8 cellular contexts compared by ENCODE assay signal in the genomic region with DNA sequence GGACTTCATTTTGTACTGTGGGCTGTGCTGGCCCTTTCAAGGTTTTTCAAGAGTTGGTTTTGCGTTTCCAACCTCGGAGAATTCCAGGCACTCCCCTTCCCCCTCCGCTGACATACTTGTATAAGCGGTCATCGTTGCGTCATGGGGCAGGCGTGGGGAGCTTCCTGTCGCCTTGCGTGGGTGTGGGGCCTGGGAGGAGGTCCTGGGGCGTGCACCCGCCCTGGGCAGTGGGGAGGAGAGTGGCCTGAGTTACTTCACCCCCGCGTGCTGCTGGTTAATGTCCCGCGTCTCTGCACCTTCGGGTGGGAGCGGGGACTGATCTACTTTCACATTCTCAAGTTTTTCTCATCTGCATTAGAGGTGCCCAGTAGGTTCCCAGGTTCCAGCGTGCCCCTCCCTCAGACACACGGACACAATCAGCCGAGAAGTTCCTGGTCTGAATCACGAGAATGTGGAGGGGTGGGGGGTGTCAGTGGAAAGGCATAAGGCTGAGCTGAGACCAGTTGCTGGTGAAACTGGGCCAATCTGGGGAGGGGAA. TPM values are rescaled to one million over a fixed set of nuclear protein-coding genes. Genes with fewer than 3 reads are reported as not detected.
DNase-seq lines count a peak whose midpoint lies in the region; TF ChIP-seq lines count a peak whose summit lies in the region.

No MANE protein-coding gene starts in this region.

- DNase-seq in NK-92 treated with Interleukin-12 subunit alpha and Interleukin-12 subunit beta, amount 100 ng/mL, for 24 hours (lab: John Stamatoyannopoulos, UW) = peak; percentile 78
- DNase-seq in NK-92 (lab: John Stamatoyannopoulos, UW; ENCODE audit: unreplicated experiment) = no peak
- DNase-seq in NCI-H82 (lab: John Stamatoyannopoulos, UW) = peak; percentile 77
- DNase-seq in activated T-cell treated with anti-CD3 and anti-CD28 coated beads for 1 hour (ENCODE audit: low read depth) = peak; percentile 47
- DNase-seq in epithelial cell of proximal tubule (ENCODE audit: low read depth) = no peak
- DNase-seq in superior temporal gyrus (ENCODE audit: extremely low spot score) = no peak

- no peaks in the 10 kb centered on the region for H3K27me3 ChIP-seq in muscle layer of colon (ENCODE audit: control insufficient read depth in 1 of 2, insufficient read depth in 2 of 2, low read length in 2 of 2)
- H3K27me3 ChIP-seq in subcutaneous abdominal adipose tissue (ENCODE audit: control insufficient read depth in 5 of 5, insufficient read depth in 4 of 5, low read length in 5 of 5) = no peaks in the 10 kb centered on the region

- H3K4me1 ChIP-seq in muscle layer of colon (ENCODE audit: insufficient read depth, low read length) (peaks cover 7% of the 10 kb centered on the region), subcutaneous abdominal adipose tissue (ENCODE audit: control insufficient read depth in 5 of 5, insufficient read depth in 5 of 5, low read length in 5 of 5) (peaks cover 8 to 52% (median 36%) of the 10 kb centered on the region in 5 donors)

- H3K9ac ChIP-seq in muscle layer of colon (ENCODE audit: low read length) = peak overlapping the region; percentile 97
- peak overlapping the region; percentile 68 to 99 (median 97) for H3K9ac ChIP-seq in subcutaneous abdominal adipose tissue (ENCODE audit: low read length in 5 of 5)

- peak overlapping the region; percentile 92 for H3K4me3 ChIP-seq in epithelial cell of proximal tubule (ENCODE audit: low read depth, low read length)
- H3K4me3 ChIP-seq in muscle layer of colon (ENCODE audit: low read depth in 1 of 2, low read length in 2 of 2) = peak overlapping the region; percentile 53 to 89
- peak overlapping the region; percentile 87 to 100 (median 97) for H3K4me3 ChIP-seq in subcutaneous abdominal adipose tissue (ENCODE audit: low read depth in 1 of 5, low read length in 5 of 5)

- H3K9me3 ChIP-seq in muscle layer of colon (ENCODE audit: low read length) = no peaks in the 10 kb centered on the region
- H3K9me3 ChIP-seq in subcutaneous abdominal adipose tissue (ENCODE audit: control insufficient read depth in 5 of 5, low read length in 5 of 5) = no peaks in the 10 kb centered on the region

- H3K27ac ChIP-seq in muscle layer of colon (ENCODE audit: low read depth, low read length) (peak overlapping the region; percentile 97), subcutaneous abdominal adipose tissue (ENCODE audit: low read depth, low read length) (peak overlapping the region; percentile 97)

- no peak for TF ChIP-seq CTCF in epithelial cell of proximal tubule (conservative IDR thresholded peaks at IDR 0.05; ENCODE audit: low read depth, low read length)

- H3K36me3 ChIP-seq in muscle layer of colon (ENCODE audit: insufficient read depth, low read length) = no peaks in the 10 kb centered on the region
- no peaks in the 10 kb centered on the region for H3K36me3 ChIP-seq in subcutaneous abdominal adipose tissue (ENCODE audit: control insufficient read depth in 5 of 5, insufficient read depth in 5 of 5, low read length in 5 of 5)

RNA-seq across cellular contexts. Expression of a gene that starts 4.1 kb away (rescaled TPM):
- 105 and 145 TPM in 2 replicates for total RNA-seq in epithelial cell of proximal tubule

RNA-seq across cellular contexts. Expression of a gene that starts 4.1 kb away (rescaled TPM):
- 89.0 and 92.7 TPM in 2 replicates for total RNA-seq in epithelial cell of proximal tubule

RNA-seq across cellular contexts. Expression of a gene that starts 36.2 kb away (rescaled TPM):
- 72.2 and 114 TPM in 2 replicates for total RNA-seq in epithelial cell of proximal tubule

RNA-seq across cellular contexts. Expression of a gene that starts 37.8 kb away (rescaled TPM):
- total RNA-seq in epithelial cell of proximal tubule = 49.9 and 56.1 TPM in 2 replicates

RNA-seq across cellular contexts. Expression of a gene that starts 51.7 kb away (rescaled TPM):
- 4.0 and 6.9 TPM in 2 replicates for total RNA-seq in epithelial cell of proximal tubule

Comparison
In these comparisons a context has a peak if more than half of its experiments do, and no peak if none do; other contexts are left out.
1. DNase-seq: peak in NK-92 treated with Interleukin-12 subunit alpha and Interleukin-12 subunit beta, amount 100 ng/mL, for 24 hours (single experiment), NCI-H82 (single experiment) and activated T-cell treated with anti-CD3 and anti-CD28 coated beads for 1 hour (single experiment); none in NK-92 (single experiment), epithelial cell of proximal tubule (single experiment) and superior temporal gyrus (single experiment).
2. Peak in every context shown above with its lines, with median percentiles within 50 percentile points of each other: H3K4me3 ChIP-seq.